ENCODE assay signal across 31 cellular contexts in the genomic region with DNA sequence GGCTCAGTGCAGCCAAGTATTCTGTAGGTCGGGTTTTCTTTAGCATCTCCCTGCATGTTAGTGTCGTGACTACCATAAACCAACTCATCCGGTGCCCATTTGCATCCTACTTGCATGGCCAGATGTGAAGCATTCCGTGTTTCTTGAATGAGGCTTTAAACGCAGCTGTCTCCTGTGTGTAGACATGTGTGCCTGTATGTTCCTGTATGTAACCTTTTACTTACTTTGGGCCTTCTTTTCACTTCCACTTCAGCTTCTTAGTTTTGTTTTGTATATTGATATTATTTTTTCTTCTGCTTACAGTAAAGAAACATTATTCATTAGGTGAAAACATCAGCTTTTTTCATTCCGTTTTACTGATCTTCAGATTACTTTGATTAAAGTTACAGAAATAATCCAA.
"Had no signal": no experiment of that assay in that cellular context is flagged by ENCODE, and none has a peak within 500 bp of the region (broad histone marks: within the 10 kb centered on the region; RNA-seq: fewer than 3 reads in every experiment).

No MANE protein-coding gene starts in this region.

- H3K9me3 Mint-ChIP-seq: activated CD4-positive, alpha-beta T cell treated with anti-CD3 and anti-CD28 coated beads, Interleukin-2, amount 10 ng/mL, durations not matched to agents 24 days and 14 days; activated naive CD4-positive, alpha-beta T cell treated with anti-CD3 and anti-CD28 coated beads for 36 hours; activated naive CD8-positive, alpha-beta T cell treated with anti-CD3 and anti-CD28 coated beads for 36 hours; activated T-cell treated with anti-CD3 and anti-CD28 coated beads, Interleukin-2, amount 50 U/mL, for 24 hours; activated T-helper 2 cell treated with anti-CD3 and anti-CD28 coated beads, Interferon-gamma antibody, Interleukin-2, Interleukin-4, amounts not matched to agents 10 μg/mL and 5 μg/mL and 100 μg/mL, durations not matched to agents 14 hours and 24 hours and 36 hours; central memory CD8-positive, alpha-beta T cell had no signal

- H3K27ac Mint-ChIP-seq: activated CD4-positive, alpha-beta T cell treated with anti-CD3 and anti-CD28 coated beads, Interleukin-2, amount 10 ng/mL, durations not matched to agents 24 days and 14 days; activated CD8-positive, alpha-beta T cell treated with anti-CD3 and anti-CD28 coated beads, Interleukin-2, amount 10 ng/mL, durations not matched to agents 7 days and 5 days; activated naive CD4-positive, alpha-beta T cell treated with anti-CD3 and anti-CD28 coated beads for 36 hours; activated naive CD8-positive, alpha-beta T cell treated with anti-CD3 and anti-CD28 coated beads for 36 hours; activated T-cell treated with anti-CD3 and anti-CD28 coated beads, Interleukin-2, amount 50 U/mL, for 24 hours; activated T-helper 2 cell treated with anti-CD3 and anti-CD28 coated beads, Interferon-gamma antibody, Interleukin-2, Interleukin-4, amounts not matched to agents 10 μg/mL and 5 μg/mL and 100 μg/mL, durations not matched to agents 14 hours and 24 hours and 36 hours had no signal

- H3K4me3 Mint-ChIP-seq: activated CD4-positive, alpha-beta T cell treated with anti-CD3 and anti-CD28 coated beads, Interleukin-2, amount 10 ng/mL, durations not matched to agents 24 days and 14 days; activated CD8-positive, alpha-beta T cell treated with anti-CD3 and anti-CD28 coated beads, Interleukin-2, amount 10 ng/mL, durations not matched to agents 7 days and 5 days; activated naive CD4-positive, alpha-beta T cell treated with anti-CD3 and anti-CD28 coated beads for 36 hours; activated naive CD8-positive, alpha-beta T cell treated with anti-CD3 and anti-CD28 coated beads for 36 hours; activated T-cell treated with anti-CD3 and anti-CD28 coated beads, Interleukin-2, amount 50 U/mL, for 24 hours; central memory CD8-positive, alpha-beta T cell had no signal

- H3K27me3 Mint-ChIP-seq: activated CD4-positive, alpha-beta T cell treated with anti-CD3 and anti-CD28 coated beads, Interleukin-2, amount 10 ng/mL, durations not matched to agents 24 days and 14 days; activated naive CD8-positive, alpha-beta T cell treated with anti-CD3 and anti-CD28 coated beads for 36 hours; activated T-cell treated with anti-CD3 and anti-CD28 coated beads, Interleukin-2, amount 50 U/mL, for 24 hours; central memory CD8-positive, alpha-beta T cell had no signal

- DNase-seq: activated CD4-positive, alpha-beta T cell treated with anti-CD3 and anti-CD28 coated beads, Interleukin-2, amount 10 ng/mL, durations not matched to agents 24 days and 14 days; activated CD4-positive, alpha-beta T cell treated with anti-CD3 and anti-CD28 coated beads, Interleukin-2, amount 50 U/mL, for 48 hours; activated CD4-positive, CD25-positive, alpha-beta regulatory T cell; activated CD8-positive, alpha-beta T cell treated with anti-CD3 and anti-CD28 coated beads, Interleukin-2, amount 10 ng/mL, durations not matched to agents 7 days and 5 days; activated gamma-delta T cell treated with Interleukin-2 at 50 U/mL for 16 hours; activated naive CD4-positive, alpha-beta T cell treated with anti-CD3 and anti-CD28 coated beads for 36 hours; activated naive CD8-positive, alpha-beta T cell treated with anti-CD3 and anti-CD28 coated beads for 36 hours; activated T-cell treated with anti-CD3 and anti-CD28 coated beads, Interleukin-2, amount 50 U/mL, for 24 hours; amniotic stem cell; aorta; NCI-H1105; NCI-H1417 treated with DMSO at 0.1 percent for 48 hours; NCI-H187 treated with DMSO at 0.1 percent for 48 hours; NCI-H2081; NCI-H2171 treated with DMSO at 0.1 percent for 48 hours; NCI-H2227 treated with DMSO at 0.1 percent for 48 hours; NCI-H446; NCI-H510A treated with DMSO at 0.1 percent for 48 hours; NCI-H526 treated with DMSO at 0.1 percent for 48 hours; NCI-H774; PC-3; Peyer's patch; RPMI8226; SHP77 treated with DMSO at 0.1 percent for 48 hours; SK-N-SH; T-helper 2 cell; T-helper 9 cell; WERI-Rb-1 had no signal

- ATAC-seq: activated CD8-positive, alpha-beta T cell treated with anti-CD3 and anti-CD28 coated beads, Interleukin-2, amount 10 ng/mL, durations not matched to agents 7 days and 5 days; K562; PC-3 had no signal
